22 cellular contexts compared by ENCODE assay signal in the genomic region with DNA sequence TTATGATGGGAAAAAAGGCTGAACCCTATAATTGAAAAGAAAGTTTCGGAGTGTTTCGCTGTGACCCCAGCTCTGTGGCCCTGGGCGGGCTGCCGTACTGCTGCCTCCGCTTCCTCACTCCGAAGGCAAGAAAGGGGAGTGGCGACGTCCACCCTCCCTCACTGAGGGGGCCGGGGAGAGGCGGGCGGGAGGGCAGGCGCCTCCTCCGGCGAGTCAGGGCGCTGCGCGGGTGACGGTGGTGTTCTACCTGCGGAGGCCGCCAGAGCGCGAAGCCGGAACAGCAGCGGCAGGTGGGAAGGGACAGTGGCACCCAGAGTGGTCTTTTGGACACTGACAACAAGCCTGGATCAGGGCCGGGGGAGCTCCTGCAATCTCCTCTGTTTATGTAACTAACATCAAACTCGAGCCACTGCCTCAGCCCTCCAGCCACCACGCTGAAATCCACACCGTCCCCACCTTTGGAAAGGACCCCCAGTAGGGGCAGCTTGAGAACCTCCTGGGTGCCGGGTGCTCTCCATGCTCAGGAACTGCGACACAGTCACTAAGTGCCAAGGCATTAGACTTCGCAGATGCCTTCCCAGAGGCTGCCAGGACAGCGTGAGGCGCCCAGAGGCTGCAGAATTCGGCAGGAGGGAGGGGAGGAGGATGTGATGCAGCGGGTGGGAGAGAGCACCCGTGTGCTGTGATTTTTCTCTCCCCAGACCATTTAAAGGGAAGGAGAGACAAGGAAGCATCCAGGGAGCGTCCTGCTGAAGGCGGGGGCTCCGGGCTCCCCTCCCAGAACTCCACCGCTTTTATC. TPM values are rescaled to one million over a fixed set of nuclear protein-coding genes. Genes with fewer than 3 reads are reported as not detected.
A peak's percentile ranks its signal among the peaks of the same experiment; 100 is the strongest.
DNase-seq lines count a peak whose midpoint lies in the region; ATAC-seq, FAIRE-seq and TF ChIP-seq lines count a peak whose summit lies in the region.
"Had no signal": no experiment of that assay in that cellular context is flagged by ENCODE, and none has a peak within 500 bp of the region (broad histone marks: within the 10 kb centered on the region; RNA-seq: fewer than 3 reads in every experiment).

No MANE protein-coding gene starts in this region.

- H3K27me3 Mint-ChIP-seq in nephron (ENCODE audit: low read depth), result no peaks in the 10 kb centered on the region
- no peaks in the 10 kb centered on the region for H3K27me3 Mint-ChIP-seq in type B pancreatic cell
- H3K27me3 Mint-ChIP-seq: activated naive CD8-positive, alpha-beta T cell treated with anti-CD3 and anti-CD28 coated beads for 36 hours had no signal

- no peaks in the 10 kb centered on the region for H3K9me3 Mint-ChIP-seq in nephron
- H3K9me3 Mint-ChIP-seq in type B pancreatic cell, result no peaks in the 10 kb centered on the region
- H3K9me3 Mint-ChIP-seq: activated naive CD8-positive, alpha-beta T cell treated with anti-CD3 and anti-CD28 coated beads for 36 hours; activated T-helper 1 cell treated with anti-CD3 and anti-CD28 coated beads, Interleukin-12 subunit alpha, Interleukin-12 subunit beta, Interleukin-2, Interleukin-4 antibody, amounts not matched to agents 30 ng/mL and 10 ng/mL and 1 ng/mL, durations not matched to agents 14 hours and 24 hours and 36 hours; T-helper 2 cell treated with Interferon-gamma antibody and Interleukin-4, amounts not matched to agents 5 μg/mL and 100 μg/mL, for 36 hours had no signal

- H3K4me3 ChIP-seq in heart right ventricle, result peak overlapping the region in 4 of 10 donors; percentile 4 to 17 (median 12)
- no peak overlapping the region for H3K4me3 ChIP-seq in small intestine (ENCODE audit: low read depth in 1 of 2, low read length in 2 of 2)
- H3K4me3 ChIP-seq: body of pancreas, mucosa of descending colon, PC-9 had no signal

- H3K36me3 ChIP-seq in heart right ventricle (peaks cover 0 to 18% (median 0%) of the 10 kb centered on the region in 9 donors), small intestine (ENCODE audit: control insufficient read depth in 2 of 2, insufficient read depth in 2 of 2, low read length in 2 of 2) (no peaks in the 10 kb centered on the region)
- H3K36me3 ChIP-seq: BE2C had no signal

- H3K27ac Mint-ChIP-seq in nephron, result no peak overlapping the region
- H3K27ac Mint-ChIP-seq in type B pancreatic cell, result no peak overlapping the region
- H3K27ac Mint-ChIP-seq: activated naive CD8-positive, alpha-beta T cell treated with anti-CD3 and anti-CD28 coated beads for 36 hours; activated T-helper 1 cell treated with anti-CD3 and anti-CD28 coated beads, Interleukin-12 subunit alpha, Interleukin-12 subunit beta, Interleukin-2, Interleukin-4 antibody, amounts not matched to agents 30 ng/mL and 10 ng/mL and 1 ng/mL, durations not matched to agents 14 hours and 24 hours and 36 hours; T-helper 2 cell treated with Interferon-gamma antibody and Interleukin-4, amounts not matched to agents 5 μg/mL and 100 μg/mL, for 36 hours had no signal

- ATAC-seq in Right ventricle myocardium inferior (peak; percentile 69), heart right ventricle (peak in 6 of 8 donors; percentile 30 to 65 (median 56)), HG02852 (IDR thresholded peaks at IDR 0.05; ENCODE audit: unreplicated experiment) (no peak)
- ATAC-seq: body of pancreas, left colon, mucosa of descending colon had no signal

- H3K4me1 ChIP-seq in heart right ventricle (peaks cover 0 to 9% (median 6%) of the 10 kb centered on the region in 9 donors), small intestine (ENCODE audit: control insufficient read depth in 2 of 2, insufficient read depth in 1 of 2, low read depth in 1 of 2, low read length in 1 of 2) (no peaks in the 10 kb centered on the region)
- H3K4me1 ChIP-seq: BE2C, body of pancreas had no signal

- H3K36me3 Mint-ChIP-seq in nephron (ENCODE audit: low read depth) (no peaks in the 10 kb centered on the region), type B pancreatic cell (peaks cover 4% of the 10 kb centered on the region)
- H3K36me3 Mint-ChIP-seq: activated naive CD8-positive, alpha-beta T cell treated with anti-CD3 and anti-CD28 coated beads for 36 hours had no signal

- H3K4me1 Mint-ChIP-seq in nephron (no peaks in the 10 kb centered on the region), type B pancreatic cell (ENCODE audit: unreplicated experiment) (no peaks in the 10 kb centered on the region)
- H3K4me1 Mint-ChIP-seq: activated naive CD8-positive, alpha-beta T cell treated with anti-CD3 and anti-CD28 coated beads for 36 hours had no signal

- H3K27ac ChIP-seq in heart right ventricle (no peak overlapping the region), small intestine (ENCODE audit: low read depth in 1 of 2, low read length in 1 of 2) (no peak overlapping the region)
- H3K27ac ChIP-seq: body of pancreas, PC-9 had no signal

- 62 to 70% methylated on average over 40 of the region's 40 CpGs for WGBS in heart right ventricle, 2 donors
- WGBS in small intestine, 3 donors, result 81 to 96% (median 89%) methylated on average over 39 to 40 of the region's 40 CpGs

- DNase-seq in Right ventricle myocardium inferior (ENCODE audit: missing footprints) (peak; percentile 67), cardiac septum (ENCODE audit: low spot score) (no peak), heart right ventricle (no peak), type B pancreatic cell (ENCODE audit: extremely low spot score, unreplicated experiment) (no peak), small intestine (no peak)
- DNase-seq in stimulated activated CD4-positive, alpha-beta T cell treated with anti-CD3 and anti-CD28 coated beads, Interleukin-12 subunit alpha, Interleukin-12 subunit beta, amount 100 ng/mL, for 4 hours, result no peak
- DNase-seq: 8988T; activated naive CD8-positive, alpha-beta T cell treated with anti-CD3 and anti-CD28 coated beads for 36 hours; BE2C; body of pancreas; Calu3; hippocampal formation; left colon; NCI-H1436; PC-9; stimulated activated CD8-positive, alpha-beta memory T cell treated with anti-CD3 and anti-CD28 coated beads, Interleukin-4, amount 100 ng/mL, for 48 hours had no signal

- no peak for FAIRE-seq in small intestine (lab: Jason Lieb, UNC)
- FAIRE-seq: HTR-8/SVneo had no signal

- H3K27me3 ChIP-seq in heart right ventricle (no peaks in the 10 kb centered on the region), small intestine (ENCODE audit: control insufficient read depth in 2 of 2, insufficient read depth in 2 of 2, low read length in 2 of 2) (no peaks in the 10 kb centered on the region)
- H3K27me3 ChIP-seq: BE2C, body of pancreas had no signal

- TF ChIP-seq CTCF in heart right ventricle (IDR thresholded peaks at IDR 0.05) (peak in 6 of 9 donors; percentile 12 to 43 (median 18)), nephron (IDR thresholded peaks at IDR 0.05; ENCODE audit: unreplicated experiment in 3 of 3) (peak in 2 of 3 experiments; percentile 23 to 29), type B pancreatic cell (conservative IDR thresholded peaks at IDR 0.05) (peak; percentile 56)

- H3K9me3 ChIP-seq in heart right ventricle, result no peaks in the 10 kb centered on the region
- H3K9me3 ChIP-seq in small intestine (ENCODE audit: control insufficient read depth, low read depth), result no peaks in the 10 kb centered on the region
- H3K9me3 ChIP-seq: BE2C, body of pancreas, mucosa of descending colon had no signal

- intact Hi-C loops in Right ventricle myocardium inferior (cut with DNase I), result no loop called here
- intact Hi-C loops in cardiac septum (cut with DNase I), result no loop called here
- intact Hi-C loops in heart right ventricle (cut with DNase I), result loop anchor here in 4 of 10 donors (10.0 kb wide), 4 partner anchors 136 to 326 kb away; partner anchors contain the start of gene PEX26 (in 3 of the 4)

- H3K4me3 Mint-ChIP-seq in nephron (no peak overlapping the region), type B pancreatic cell (no peak overlapping the region)
- H3K4me3 Mint-ChIP-seq: activated naive CD8-positive, alpha-beta T cell treated with anti-CD3 and anti-CD28 coated beads for 36 hours; activated T-helper 1 cell treated with anti-CD3 and anti-CD28 coated beads, Interleukin-12 subunit alpha, Interleukin-12 subunit beta, Interleukin-2, Interleukin-4 antibody, amounts not matched to agents 30 ng/mL and 10 ng/mL and 1 ng/mL, durations not matched to agents 14 hours and 24 hours and 36 hours; T-helper 2 cell treated with Interferon-gamma antibody and Interleukin-4, amounts not matched to agents 5 μg/mL and 100 μg/mL, for 36 hours had no signal

RNA-seq across cellular contexts. Expression of gene BID, which starts 25.5 kb away (rescaled TPM):
- total RNA-seq in Right ventricle myocardium inferior (23.2 TPM), cardiac septum (7.9 TPM), heart right ventricle (10 to 100 TPM in 5 of 10 donors, 1 to 10 TPM in 5; 5.6 to 24.1 (median 10.5) TPM), type B pancreatic cell (ENCODE audit: low replicate concordance) (36.4 and 47.2 TPM in 2 replicates)
- polyA plus RNA-seq in heart right ventricle (10 to 100 TPM; 10.2 to 42.9 TPM), small intestine (10 to 100 TPM; 12.7 to 59.4 (median 15.1) TPM)
